Comparison of ENCODE assay signal across 8 cellular contexts in the genomic region with DNA sequence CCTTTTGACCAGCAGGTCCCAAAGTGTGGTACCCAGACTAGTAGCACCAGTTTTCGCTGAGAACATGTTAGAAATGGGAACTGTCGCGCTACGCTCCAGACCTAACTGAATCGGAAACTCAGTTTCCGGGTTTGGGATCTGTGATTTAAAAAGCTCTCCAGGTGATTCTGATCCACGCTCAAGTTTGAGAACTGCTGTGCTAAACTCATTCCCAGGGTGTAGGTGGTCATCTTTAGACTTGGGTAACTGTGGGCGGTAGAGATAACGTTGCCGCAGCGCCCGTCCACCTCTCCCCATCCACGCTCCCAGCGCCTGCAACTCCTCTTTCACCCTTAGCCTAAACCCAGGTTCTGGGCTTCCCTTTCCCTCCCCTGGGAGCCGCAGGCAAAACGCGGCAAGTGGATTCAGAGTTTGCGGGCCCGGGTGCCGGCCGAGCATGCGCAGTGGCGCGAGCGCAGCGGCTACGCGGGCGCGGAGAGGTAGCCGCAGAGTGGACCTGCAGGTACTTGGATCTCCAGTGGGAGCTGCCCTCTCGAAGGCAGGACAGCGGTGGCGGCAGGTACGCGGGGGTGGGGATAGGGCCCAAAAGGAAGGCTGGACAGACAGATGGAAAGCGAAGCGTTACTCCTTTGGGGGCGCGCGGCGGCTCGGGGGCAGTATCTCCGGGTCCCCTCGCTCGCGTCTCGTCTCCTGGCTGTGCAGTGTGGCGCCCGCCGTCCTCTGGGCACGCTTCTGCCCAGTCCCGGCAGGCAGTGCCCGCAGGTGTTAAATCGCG. TPM values are rescaled to one million over a fixed set of nuclear protein-coding genes. Genes with fewer than 3 reads are reported as not detected.
DNase-seq lines count a peak whose midpoint lies in the region; ATAC-seq and TF ChIP-seq lines count a peak whose summit lies in the region.

Gene PLS1 (plus strand): TSS at position 443 of the 775 bp plus-strand sequence. CDS start 67,845 bp downstream, outside the sequence.

- DNase-seq in AG04450 (ENCODE audit: low read depth, low spot score) (peak; percentile 54), NCI-H2171 (lab: John Stamatoyannopoulos, UW) (peak; percentile 92), cardiac fibroblast (ENCODE audit: low read depth in 2 of 2) (peak; percentile 78 to 80), iris pigment epithelial cell (ENCODE audit: low read depth) (peak; percentile 76)
- DNase-seq in stimulated activated CD4-positive, alpha-beta T cell treated with anti-CD3 and anti-CD28 coated beads, Interleukin-12 subunit alpha, Interleukin-12 subunit beta, amount 100 ng/mL, for 4 hours = peak; percentile 80

- TF ChIP-seq CTCF in AG04450 (IDR thresholded peaks at IDR 0.05; ENCODE audit: low read depth, low read length) (no peak), WI38 (IDR thresholded peaks at IDR 0.05; ENCODE audit: low read depth, low read length) (no peak), cardiac fibroblast (IDR thresholded peaks at IDR 0.05; ENCODE audit: low read depth, low read length) (no peak)

- CTCF ChIA-PET in AG04450 (lab: Charles Lee) = interaction anchor here (0.9 kb wide), 1 partner anchor 9 kb away, joined by 3 read pairs; no protein-coding TSS in a partner anchor

- peak within 1 kb of the TSS; percentile 76 for H3K27ac ChIP-seq in AG04450 (ENCODE audit: low read depth, low read length)

- ATAC-seq in GM18868 (IDR thresholded peaks at IDR 0.05; ENCODE audit: unreplicated experiment) = peak; percentile 79
- peak; percentile 94 for ATAC-seq in HG03097 (IDR thresholded peaks at IDR 0.05; ENCODE audit: low FRiP score, unreplicated experiment)

- POLR2A ChIA-PET in AG04450 (lab: Yijun Ruan, JAX) = no interaction called here

- no peaks in the 10 kb centered on the region; the same call in 1 of the 2 replicates for H3K9me3 ChIP-seq in AG04450 (ENCODE audit: control insufficient read depth, insufficient read depth, low read length)

- H3K4me3 ChIP-seq in AG04450 (ENCODE audit: low read depth, low read length) (peak within 1 kb of the TSS; percentile 92), WI38 (ENCODE audit: low read depth, low read length) (peak within 1 kb of the TSS; percentile 63), cardiac fibroblast (replicated peaks in 1 of 2; ENCODE audit: low read depth in 2 of 2, low read length in 2 of 2) (peak within 1 kb of the TSS; percentile 74 to 80)

- no peaks in the 10 kb centered on the region for H3K27me3 ChIP-seq in AG04450 (ENCODE audit: control insufficient read depth, insufficient read depth, low read length)

RNA-seq across cellular contexts. Expression of gene PLS1, which starts in this region (rescaled TPM):
- 1.1 and 1.7 TPM in 2 replicates for polyA plus RNA-seq in AG04450 (2011; rRNA removed)
- 0.46 and 2.0 TPM in 2 replicates for polyA minus RNA-seq in AG04450 (2011; rRNA and poly(A)+ RNA removed)

Comparison
In these comparisons a context has a peak if more than half of its experiments do, and no peak if none do; other contexts are left out.
1. Peak in every context shown above with its lines: DNase-seq, ATAC-seq, H3K4me3 ChIP-seq and H3K27ac ChIP-seq.